ENCODE assay signal across 8 cellular contexts in genomic region chr4:2534904-2535385, GRCh38. TPM values are rescaled to one million over a fixed set of nuclear protein-coding genes. Genes with fewer than 3 reads are reported as not detected.
DNase-seq lines count a peak whose midpoint lies in the region.

No MANE protein-coding gene starts in this region.

- no peaks in the 10 kb centered on the region for H3K36me3 ChIP-seq in stomach smooth muscle (ENCODE audit: control insufficient read depth in 2 of 2, insufficient read depth in 2 of 2, low read length in 2 of 2)

- no peaks in the 10 kb centered on the region for H3K27me3 Mint-ChIP-seq in T-helper 2 cell treated with Interferon-gamma antibody and Interleukin-4, amounts not matched to agents 5 μg/mL and 100 μg/mL, for 36 hours (ENCODE audit: low read depth)
- peaks cover 7% of the 10 kb centered on the region for H3K27me3 Mint-ChIP-seq in activated T-helper 1 cell treated with anti-CD3 and anti-CD28 coated beads, Interleukin-12 subunit alpha, Interleukin-12 subunit beta, Interleukin-2, Interleukin-4 antibody, amounts not matched to agents 30 ng/mL and 10 ng/mL and 1 ng/mL, durations not matched to agents 14 hours and 24 hours and 36 hours (ENCODE audit: insufficient read depth)

- H3K9me3 ChIP-seq in iPS-18c (ENCODE audit: control insufficient read depth, insufficient read depth, low read length) (no peaks in the 10 kb centered on the region), stomach smooth muscle (ENCODE audit: control insufficient read depth in 2 of 2, low read length in 2 of 2) (no peaks in the 10 kb centered on the region)

- H3K27me3 ChIP-seq in stomach smooth muscle (ENCODE audit: control insufficient read depth in 1 of 2, insufficient read depth in 2 of 2, low read length in 2 of 2) = no peaks in the 10 kb centered on the region

- DNase-seq in T-helper 2 cell treated with Interferon-gamma antibody and Interleukin-4, amounts not matched to agents 5 μg/mL and 100 μg/mL, for 36 hours (ENCODE audit: low spot score) = no peak
- DNase-seq in T-helper 2 cell = no peak
- no peak for DNase-seq in activated T-helper 1 cell treated with anti-CD3 and anti-CD28 coated beads, Interleukin-12 subunit alpha, Interleukin-12 subunit beta, Interleukin-2, Interleukin-4 antibody, amounts not matched to agents 30 ng/mL and 10 ng/mL and 1 ng/mL, durations not matched to agents 14 hours and 24 hours and 36 hours (ENCODE audit: low spot score)
- no peak for DNase-seq in NCI-H748 treated with DMSO at 0.1 percent for 48 hours (lab: John Stamatoyannopoulos, UW)
- DNase-seq in amniotic stem cell (lab: John Stamatoyannopoulos, UW) = no peak
- DNase-seq in NOMO-1 (lab: John Stamatoyannopoulos, UW; ENCODE audit: unreplicated experiment in 2 of 2) = no peak

- intact Hi-C loops in activated T-helper 1 cell treated with anti-CD3 and anti-CD28 coated beads, Interleukin-12 subunit alpha, Interleukin-12 subunit beta, Interleukin-2, Interleukin-4 antibody, amounts not matched to agents 30 ng/mL and 10 ng/mL and 1 ng/mL, durations not matched to agents 14 hours and 24 hours and 36 hours (cut with micrococcal nuclease) = loop anchor here (1.0 to 5.0 kb wide), 5 partner anchors 36 to 1188 kb away; partner anchors contain the start of genes NELFA and UVSSA

- peak overlapping the region; percentile 89 for H3K4me3 Mint-ChIP-seq in T-helper 2 cell treated with Interferon-gamma antibody and Interleukin-4, amounts not matched to agents 5 μg/mL and 100 μg/mL, for 36 hours
- H3K4me3 Mint-ChIP-seq in activated T-helper 1 cell treated with anti-CD3 and anti-CD28 coated beads, Interleukin-12 subunit alpha, Interleukin-12 subunit beta, Interleukin-2, Interleukin-4 antibody, amounts not matched to agents 30 ng/mL and 10 ng/mL and 1 ng/mL, durations not matched to agents 14 hours and 24 hours and 36 hours = peak overlapping the region; percentile 89

- peaks cover 15% of the 10 kb centered on the region for H3K4me1 Mint-ChIP-seq in T-helper 2 cell treated with Interferon-gamma antibody and Interleukin-4, amounts not matched to agents 5 μg/mL and 100 μg/mL, for 36 hours (ENCODE audit: low read depth)
- peaks cover 11% of the 10 kb centered on the region for H3K4me1 Mint-ChIP-seq in activated T-helper 1 cell treated with anti-CD3 and anti-CD28 coated beads, Interleukin-12 subunit alpha, Interleukin-12 subunit beta, Interleukin-2, Interleukin-4 antibody, amounts not matched to agents 30 ng/mL and 10 ng/mL and 1 ng/mL, durations not matched to agents 14 hours and 24 hours and 36 hours (ENCODE audit: low read depth)

- H3K27ac ChIP-seq in stomach smooth muscle (ENCODE audit: low read length) = peak overlapping the region; percentile 89

- peak overlapping the region; percentile 93 for H3K27ac Mint-ChIP-seq in T-helper 2 cell treated with Interferon-gamma antibody and Interleukin-4, amounts not matched to agents 5 μg/mL and 100 μg/mL, for 36 hours
- H3K27ac Mint-ChIP-seq in activated T-helper 1 cell treated with anti-CD3 and anti-CD28 coated beads, Interleukin-12 subunit alpha, Interleukin-12 subunit beta, Interleukin-2, Interleukin-4 antibody, amounts not matched to agents 30 ng/mL and 10 ng/mL and 1 ng/mL, durations not matched to agents 14 hours and 24 hours and 36 hours = peak overlapping the region; percentile 97

- peaks cover 23% of the 10 kb centered on the region for H3K4me1 ChIP-seq in stomach smooth muscle (ENCODE audit: control insufficient read depth, insufficient read depth, low read length)

- H3K4me3 ChIP-seq in iPS-18c (ENCODE audit: insufficient read depth, low read depth, low read length) (peak overlapping the region; percentile 76), stomach smooth muscle (ENCODE audit: low read length in 2 of 2) (peak overlapping the region; percentile 79 to 85)

- H3K9me3 Mint-ChIP-seq in T-helper 2 cell treated with Interferon-gamma antibody and Interleukin-4, amounts not matched to agents 5 μg/mL and 100 μg/mL, for 36 hours = no peaks in the 10 kb centered on the region
- no peaks in the 10 kb centered on the region for H3K9me3 Mint-ChIP-seq in activated T-helper 1 cell treated with anti-CD3 and anti-CD28 coated beads, Interleukin-12 subunit alpha, Interleukin-12 subunit beta, Interleukin-2, Interleukin-4 antibody, amounts not matched to agents 30 ng/mL and 10 ng/mL and 1 ng/mL, durations not matched to agents 14 hours and 24 hours and 36 hours

- peaks cover 7% of the 10 kb centered on the region for H3K36me3 Mint-ChIP-seq in T-helper 2 cell treated with Interferon-gamma antibody and Interleukin-4, amounts not matched to agents 5 μg/mL and 100 μg/mL, for 36 hours (ENCODE audit: low read depth)
- H3K36me3 Mint-ChIP-seq in activated T-helper 1 cell treated with anti-CD3 and anti-CD28 coated beads, Interleukin-12 subunit alpha, Interleukin-12 subunit beta, Interleukin-2, Interleukin-4 antibody, amounts not matched to agents 30 ng/mL and 10 ng/mL and 1 ng/mL, durations not matched to agents 14 hours and 24 hours and 36 hours (ENCODE audit: low read depth) = peaks cover 6% of the 10 kb centered on the region

- H3K9ac ChIP-seq in stomach smooth muscle (ENCODE audit: low read length in 2 of 2) = peak overlapping the region; percentile 90 to 93

RNA-seq across cellular contexts. Expression of gene FAM193A, which starts 1.5 kb away (rescaled TPM):
- total RNA-seq in activated T-helper 1 cell treated with anti-CD3 and anti-CD28 coated beads, Interleukin-12 subunit alpha, Interleukin-12 subunit beta, Interleukin-2, Interleukin-4 antibody, amounts not matched to agents 30 ng/mL and 10 ng/mL and 1 ng/mL, durations not matched to agents 14 hours and 24 hours and 36 hours = 30.4 and 32.2 TPM in 2 replicates
